15 cellular contexts compared by ENCODE assay signal in the genomic region with DNA sequence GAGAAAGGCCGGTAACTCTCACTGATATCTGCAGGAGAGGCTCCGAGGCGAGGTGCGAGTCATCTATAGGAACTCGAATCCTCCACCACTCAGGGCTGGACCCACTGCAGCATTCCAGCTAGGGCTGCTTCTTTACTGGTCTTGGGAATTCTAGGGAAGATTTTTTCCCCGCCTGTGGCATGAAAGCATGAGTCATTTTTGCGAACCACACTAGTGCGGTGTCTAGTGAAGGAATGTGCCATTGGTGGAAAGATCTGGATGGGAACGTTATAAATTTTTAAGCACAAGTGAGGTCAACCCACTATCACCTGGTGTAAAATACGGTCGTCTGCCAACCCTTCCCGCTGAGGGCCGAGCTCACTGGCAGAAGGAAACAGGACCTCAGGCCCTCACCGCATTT. TPM values are rescaled to one million over a fixed set of nuclear protein-coding genes. Genes with fewer than 3 reads are reported as not detected.
DNase-seq lines count a peak whose midpoint lies in the region; ATAC-seq, FAIRE-seq and TF ChIP-seq lines count a peak whose summit lies in the region.
"Had no signal": no experiment of that assay in that cellular context is flagged by ENCODE, and none has a peak within 500 bp of the region (broad histone marks: within the 10 kb centered on the region; RNA-seq: fewer than 3 reads in every experiment).

No MANE protein-coding gene starts in this region.

- H3K9ac ChIP-seq in neuronal stem cell (ENCODE audit: low read depth, low read length, poor library complexity) (no peak overlapping the region), MM.1S (ENCODE audit: low read length) (no peak overlapping the region)

- H3K27me3 ChIP-seq in neuronal stem cell (ENCODE audit: control insufficient read depth in 3 of 3, insufficient read depth in 3 of 3, low read depth in 1 of 3, low read length in 3 of 3) (peaks cover 0 to 21% (median 0%) of the 10 kb centered on the region in 3 experiments), MM.1S (replicated peaks; ENCODE audit: insufficient read depth, low read length) (no peaks in the 10 kb centered on the region)

- WGBS in neuronal stem cell (ENCODE audit: extremely low coverage in 2 of 2, insufficient read length in 2 of 2, insufficient replicate concordance in 1 of 2), 2 donors, result no CpG with 5 or more reads among the region's 14 CpGs

- intact Hi-C loops in mucosa of descending colon (cut with DNase I, micrococcal nuclease), result no loop called here

- H2BK5ac ChIP-seq in neuronal stem cell (ENCODE audit: low read length), result no peak overlapping the region

- FAIRE-seq in RCC 7860 (lab: Jason Lieb, UNC), result peak; percentile 76

- H3K18ac ChIP-seq in neuronal stem cell (ENCODE audit: low read length), result no peak overlapping the region

- H3K36me3 ChIP-seq in neuronal stem cell (replicated peaks in 1 of 2; ENCODE audit: control insufficient read depth in 2 of 2, insufficient read depth in 2 of 2, low read length in 2 of 2) (no peaks in the 10 kb centered on the region), MM.1S (replicated peaks; ENCODE audit: insufficient read depth, low read length) (no peaks in the 10 kb centered on the region), mucosa of descending colon (ENCODE audit: low read depth) (no peaks in the 10 kb centered on the region)
- H3K36me3 ChIP-seq: spleen had no signal

- peaks cover 0 to 4% of the 10 kb centered on the region in 2 donors for H3K9me3 ChIP-seq in neuronal stem cell (replicated peaks in 1 of 2; ENCODE audit: control insufficient read depth in 2 of 2, insufficient read depth in 1 of 2, low read depth in 1 of 2, low read length in 2 of 2)
- no peaks in the 10 kb centered on the region for H3K9me3 ChIP-seq in MM.1S (replicated peaks; ENCODE audit: insufficient read depth, low read length)
- no peaks in the 10 kb centered on the region for H3K9me3 ChIP-seq in mucosa of descending colon

- no peak overlapping the region for H3K4me3 ChIP-seq in choroid plexus epithelial cell (ENCODE audit: low read depth, low read length)
- no peak overlapping the region for H3K4me3 ChIP-seq in neuronal stem cell (ENCODE audit: low read length in 2 of 2)
- no peak overlapping the region for H3K4me3 ChIP-seq in MM.1S (ENCODE audit: low read length)
- no peak overlapping the region for H3K4me3 ChIP-seq in mucosa of descending colon
- H3K4me3 ChIP-seq: spleen had no signal

- no peak overlapping the region for H3K23ac ChIP-seq in neuronal stem cell (ENCODE audit: low read depth, low read length, poor library complexity)

- H2AK5ac ChIP-seq in neuronal stem cell (ENCODE audit: low read depth, low read length), result no peak overlapping the region

- H2BK12ac ChIP-seq in neuronal stem cell (ENCODE audit: low read length), result no peak overlapping the region

- H2BK120ac ChIP-seq in neuronal stem cell (ENCODE audit: low read depth, low read length), result no peak overlapping the region

- no peak overlapping the region for H3K4ac ChIP-seq in neuronal stem cell (ENCODE audit: low read length)

- TF ChIP-seq CTCF in choroid plexus epithelial cell (conservative IDR thresholded peaks at IDR 0.05; ENCODE audit: low read depth, low read length) (no peak), MM.1S (IDR thresholded peaks at IDR 0.05; ENCODE audit: low read length) (no peak), mucosa of descending colon (IDR thresholded peaks at IDR 0.05) (no peak)

- H3F3A ChIP-seq in MM.1S (ENCODE audit: insufficient read depth, low read length), result no peaks in the 10 kb centered on the region

- H4K20me1 ChIP-seq in MM.1S (ENCODE audit: insufficient read depth, low read length), result no peaks in the 10 kb centered on the region

- H3K79me1 ChIP-seq in neuronal stem cell (ENCODE audit: low read depth, low read length), result peaks cover 1% of the 10 kb centered on the region

- DNase-seq in ELF-1 (ENCODE audit: low read depth, low spot score) (peak; percentile 30), RCC 7860 (ENCODE audit: low spot score) (peak; percentile 71), choroid plexus epithelial cell (ENCODE audit: low read depth) (peak; percentile 27), neuronal stem cell (ENCODE audit: low spot score) (no peak), MM.1S (no peak), occipital lobe (lab: John Stamatoyannopoulos, UW) (no peak), mucosa of descending colon (no peak)
- DNase-seq: activated gamma-delta T cell, NCI-H1417 treated with DMSO at 0.1 percent for 48 hours, NCI-H510A, spleen, T-cell had no signal

- no peaks in the 10 kb centered on the region for H3K79me2 ChIP-seq in MM.1S (ENCODE audit: low read length)

- no peak overlapping the region for H2BK15ac ChIP-seq in neuronal stem cell (ENCODE audit: low read length)

- H4K8ac ChIP-seq in neuronal stem cell (ENCODE audit: low read depth, low read length), result no peak overlapping the region

- ATAC-seq in HG03039 (IDR thresholded peaks at IDR 0.05; ENCODE audit: unreplicated experiment) (no peak), mucosa of descending colon (no peak)
- ATAC-seq: T-cell, WTC11 had no signal

- H3K27ac ChIP-seq in neuronal stem cell (replicated peaks; ENCODE audit: low read length) (no peak overlapping the region), MM.1S (ENCODE audit: low read length) (no peak overlapping the region)
- H3K27ac ChIP-seq: C4-2B, spleen had no signal

- H4K91ac ChIP-seq in neuronal stem cell (ENCODE audit: low read depth, low read length, poor library complexity), result no peak overlapping the region

- no peaks in the 10 kb centered on the region for H3K4me1 ChIP-seq in neuronal stem cell (ENCODE audit: control insufficient read depth in 2 of 2, insufficient read depth in 1 of 2, low read depth in 1 of 2, low read length in 2 of 2)
- H3K4me1 ChIP-seq in MM.1S (ENCODE audit: low read length), result no peaks in the 10 kb centered on the region
- H3K4me1 ChIP-seq in mucosa of descending colon (ENCODE audit: low read depth), result no peaks in the 10 kb centered on the region
- H3K4me1 ChIP-seq: spleen had no signal

- peak overlapping the region; percentile 8 for H3K14ac ChIP-seq in neuronal stem cell (ENCODE audit: low read length)

- H2AFZ ChIP-seq in neuronal stem cell (ENCODE audit: low read length) (no peak overlapping the region), MM.1S (ENCODE audit: low read length) (no peak overlapping the region)

- H3K4me2 ChIP-seq in neuronal stem cell (ENCODE audit: insufficient read depth, low read length, poor library complexity, severe bottlenecking) (no peak overlapping the region), MM.1S (ENCODE audit: low read depth, low read length) (no peak overlapping the region)

- no peaks in the 10 kb centered on the region for H3K9me2 ChIP-seq in MM.1S (replicated peaks; ENCODE audit: insufficient read depth, low read length)

RNA-seq across cellular contexts. Expression of a gene that starts 49.7 kb away (rescaled TPM):
- polyA plus RNA-seq in neuronal stem cell (2013, experiment 1 of 2), result 69.8 TPM
- 71.9 TPM for polyA plus RNA-seq in neuronal stem cell (2013, experiment 2 of 2)
- total RNA-seq in occipital lobe (33.4 TPM), mucosa of descending colon (10 to 100 TPM; 44.0 to 57.9 (median 48.2) TPM)

Comparison
In these comparisons a context has a peak if more than half of its experiments do, and no peak if none do; other contexts are left out.
1. DNase-seq: peak in ELF-1 (single experiment), RCC 7860 (single experiment) and choroid plexus epithelial cell (single experiment); none in neuronal stem cell (single experiment), MM.1S (single experiment), occipital lobe (single experiment) and mucosa of descending colon (0 of 3).